In the genomic region with DNA sequence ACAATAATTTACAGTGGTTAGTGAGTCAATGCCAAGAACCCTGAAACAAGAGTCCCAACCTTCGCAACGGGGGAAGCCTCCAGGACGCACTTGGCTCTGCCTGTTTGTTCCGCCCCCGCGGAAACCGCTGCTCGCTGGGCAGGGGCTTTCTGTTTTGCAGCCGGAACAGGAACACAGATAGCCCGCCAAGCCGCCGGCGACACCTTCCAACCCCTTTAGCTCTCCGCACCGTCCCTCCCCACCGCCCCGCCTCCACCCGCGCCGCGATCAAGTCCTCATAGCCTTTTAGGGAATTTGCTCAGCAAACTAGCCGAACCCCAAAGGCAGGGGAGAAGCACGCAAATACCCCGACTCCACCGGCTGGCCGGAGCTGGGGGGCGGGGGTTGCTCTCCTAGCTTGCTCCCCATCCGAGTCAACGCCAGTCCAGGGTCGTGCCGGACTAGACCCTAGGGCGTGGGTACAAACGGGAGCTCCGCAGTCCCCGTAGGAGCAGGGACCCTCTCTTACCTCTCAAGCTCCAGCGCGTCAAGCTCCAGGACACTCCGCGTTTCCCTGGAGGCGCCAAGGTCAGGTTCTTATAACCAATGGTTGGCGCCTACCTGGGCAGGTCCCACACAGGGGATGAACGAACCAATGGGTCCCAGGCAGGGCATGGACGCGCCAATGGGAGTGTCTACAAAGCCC, we compare ENCODE assay signal across 9 cellular contexts. TPM values are rescaled to one million over a fixed set of nuclear protein-coding genes. Genes with fewer than 3 reads are reported as not detected.
DNase-seq lines count a peak whose midpoint lies in the region; ATAC-seq and TF ChIP-seq lines count a peak whose summit lies in the region.
"Had no signal": no experiment of that assay in that cellular context is flagged by ENCODE, and none has a peak within 500 bp of the region (broad histone marks: within the 10 kb centered on the region; RNA-seq: fewer than 3 reads in every experiment).

A gene with protein sequence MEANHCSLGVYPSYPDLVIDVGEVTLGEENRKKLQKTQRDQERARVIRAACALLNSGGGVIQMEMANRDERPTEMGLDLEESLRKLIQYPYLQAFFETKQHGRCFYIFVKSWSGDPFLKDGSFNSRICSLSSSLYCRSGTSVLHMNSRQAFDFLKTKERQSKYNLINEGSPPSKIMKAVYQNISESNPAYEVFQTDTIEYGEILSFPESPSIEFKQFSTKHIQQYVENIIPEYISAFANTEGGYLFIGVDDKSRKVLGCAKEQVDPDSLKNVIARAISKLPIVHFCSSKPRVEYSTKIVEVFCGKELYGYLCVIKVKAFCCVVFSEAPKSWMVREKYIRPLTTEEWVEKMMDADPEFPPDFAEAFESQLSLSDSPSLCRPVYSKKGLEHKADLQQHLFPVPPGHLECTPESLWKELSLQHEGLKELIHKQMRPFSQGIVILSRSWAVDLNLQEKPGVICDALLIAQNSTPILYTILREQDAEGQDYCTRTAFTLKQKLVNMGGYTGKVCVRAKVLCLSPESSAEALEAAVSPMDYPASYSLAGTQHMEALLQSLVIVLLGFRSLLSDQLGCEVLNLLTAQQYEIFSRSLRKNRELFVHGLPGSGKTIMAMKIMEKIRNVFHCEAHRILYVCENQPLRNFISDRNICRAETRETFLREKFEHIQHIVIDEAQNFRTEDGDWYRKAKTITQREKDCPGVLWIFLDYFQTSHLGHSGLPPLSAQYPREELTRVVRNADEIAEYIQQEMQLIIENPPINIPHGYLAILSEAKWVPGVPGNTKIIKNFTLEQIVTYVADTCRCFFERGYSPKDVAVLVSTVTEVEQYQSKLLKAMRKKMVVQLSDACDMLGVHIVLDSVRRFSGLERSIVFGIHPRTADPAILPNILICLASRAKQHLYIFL (minus strand): TSS at position 553 of the 685 bp plus-strand sequence. CDS start 3,086 bp downstream, outside the sequence.

- TF ChIP-seq CTCF in neural crest cell (conservative IDR thresholded peaks at IDR 0.05), result no peak

- H3K36me3 ChIP-seq in subcutaneous abdominal adipose tissue (ENCODE audit: control insufficient read depth in 5 of 5, insufficient read depth in 5 of 5, low read length in 5 of 5), result peaks cover 0 to 2% (median 0%) of the 10 kb centered on the region in 5 donors

- H3K4me1 ChIP-seq in subcutaneous abdominal adipose tissue (ENCODE audit: control insufficient read depth in 5 of 5, insufficient read depth in 5 of 5, low read length in 5 of 5), result peaks cover 0 to 23% (median 18%) of the 10 kb centered on the region in 5 donors

- peak; percentile 68 for ATAC-seq in HG03103 (IDR thresholded peaks at IDR 0.05; ENCODE audit: low read depth, unreplicated experiment)

- DNase-seq in NCI-H2107 (lab: John Stamatoyannopoulos, UW) (peak; percentile 21), NCI-H2107 treated with DMSO at 0.1 percent for 48 hours (lab: John Stamatoyannopoulos, UW; ENCODE audit: unreplicated experiment) (no peak), NOMO-1 treated with dmso at 0.1 percent for 144 hours (lab: John Stamatoyannopoulos, UW; ENCODE audit: unreplicated experiment) (peak; percentile 83), activated T-cell treated with anti-CD3 and anti-CD28 coated beads for 4 hours (peak; percentile 66), fibroblast of peridontal ligament (ENCODE audit: extremely low read depth) (peak; percentile 22), neural crest cell (ENCODE audit: low read depth, low spot score) (peak; percentile 30)

- H3K27ac ChIP-seq in subcutaneous abdominal adipose tissue (ENCODE audit: low read depth, low read length), result peak within 1 kb of the TSS; percentile 42
- H3K27ac ChIP-seq: 22Rv1 had no signal

- peaks cover 0 to 21% (median 14%) of the 10 kb centered on the region in 5 donors for H3K27me3 ChIP-seq in subcutaneous abdominal adipose tissue (ENCODE audit: control insufficient read depth in 5 of 5, insufficient read depth in 4 of 5, low read length in 5 of 5)

- H3K9me3 ChIP-seq in subcutaneous abdominal adipose tissue (ENCODE audit: control insufficient read depth in 5 of 5, low read length in 5 of 5), result no peaks in the 10 kb centered on the region

- peak within 1 kb of the TSS; percentile 94 for H3K27ac Mint-ChIP-seq in neural crest cell (ENCODE audit: unreplicated experiment)

- H3K9ac ChIP-seq in subcutaneous abdominal adipose tissue (ENCODE audit: low read length in 5 of 5), result peak within 1 kb of the TSS in 3 of 5 donors; percentile 39 to 65 (median 65)

- H3K4me3 ChIP-seq in subcutaneous abdominal adipose tissue (ENCODE audit: low read depth in 1 of 5, low read length in 5 of 5), result peak within 1 kb of the TSS; percentile 72 to 83 (median 73)

- no peaks in the 10 kb centered on the region for H3K36me3 Mint-ChIP-seq in neural crest cell (ENCODE audit: low read depth)

- H3K27me3 Mint-ChIP-seq in neural crest cell (ENCODE audit: low read depth), result peaks cover 56% of the 10 kb centered on the region

- H3K4me3 Mint-ChIP-seq in neural crest cell, result peak within 1 kb of the TSS; percentile 82

- H3K4me1 Mint-ChIP-seq in neural crest cell, result peaks cover 12% of the 10 kb centered on the region

- H3K9me3 Mint-ChIP-seq in neural crest cell, result no peaks in the 10 kb centered on the region

RNA-seq across cellular contexts. Expression of the gene that starts here (rescaled TPM):
- total RNA-seq in neural crest cell, result 9.3 and 10.0 TPM in 2 replicates
